ENCODE assay signal across 3 cellular contexts in the genomic region with DNA sequence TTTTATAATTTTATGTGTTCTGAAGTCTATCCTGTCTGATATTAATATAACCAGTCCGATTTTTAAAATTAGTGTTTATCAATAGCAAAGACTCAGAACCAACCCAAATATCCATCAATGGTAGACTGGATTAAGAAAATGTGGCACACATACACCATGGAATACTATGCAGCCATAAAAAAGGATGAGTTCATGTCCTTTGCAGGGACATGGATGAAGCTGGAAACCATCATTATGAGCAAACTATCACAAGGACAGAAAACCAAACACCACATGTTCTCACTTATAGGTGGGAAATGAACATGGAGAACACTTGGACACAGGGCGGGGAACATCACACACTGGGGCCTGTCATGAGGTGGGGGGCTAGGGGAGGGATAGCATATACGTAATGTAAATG. TPM values are rescaled to one million over a fixed set of nuclear protein-coding genes. Genes with fewer than 3 reads are reported as not detected.
"Had no signal": no experiment of that assay in that cellular context is flagged by ENCODE, and none has a peak within 500 bp of the region (broad histone marks: within the 10 kb centered on the region; RNA-seq: fewer than 3 reads in every experiment).

No MANE protein-coding gene starts in this region.

RNA-seq across cellular contexts. Expression of gene ADGRD1, which starts 16.2 kb away (rescaled TPM):
- total RNA-seq: HT-29, HT1080, IMR-90 had no signal
- polyA plus RNA-seq: IMR-90 had no signal
